13 cellular contexts compared by ENCODE assay signal in the genomic region with DNA sequence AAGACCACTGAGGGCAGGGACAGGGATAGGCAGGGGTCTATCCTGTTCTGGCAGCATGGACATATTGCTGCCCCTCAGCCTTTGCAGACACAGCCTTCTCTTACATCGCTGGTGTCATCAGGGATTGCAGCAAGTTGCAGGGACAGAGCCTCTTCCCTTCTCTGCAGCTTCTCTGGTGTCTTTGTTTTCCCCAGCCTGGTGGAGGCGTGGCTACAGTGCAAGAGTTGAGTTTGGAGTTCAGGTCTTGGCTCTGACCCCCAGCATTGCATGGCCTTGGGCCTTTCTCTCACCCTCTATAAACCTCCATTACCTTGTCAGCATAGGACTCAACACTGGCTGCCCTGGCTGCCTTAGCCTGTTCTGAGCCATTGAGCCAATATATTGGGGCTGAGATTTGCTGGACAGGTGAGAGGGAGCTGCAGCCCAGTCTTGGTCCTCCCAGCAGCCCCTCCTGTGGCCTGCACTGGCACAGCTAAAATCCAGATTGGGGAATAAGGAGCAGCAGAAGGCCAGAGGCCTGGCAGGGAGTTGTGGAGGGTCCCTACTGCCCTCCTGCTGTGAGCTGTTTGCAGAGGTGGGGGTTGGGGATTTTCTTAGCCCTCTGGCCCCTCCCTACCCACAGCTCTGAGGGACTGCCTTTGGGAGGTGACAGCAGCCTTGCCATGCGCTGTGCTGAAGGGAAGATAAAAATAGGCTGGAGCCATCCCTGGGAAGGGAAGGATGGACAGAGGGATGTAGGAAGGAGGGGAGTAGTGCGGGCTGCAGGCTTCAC. TPM values are rescaled to one million over a fixed set of nuclear protein-coding genes. Genes with fewer than 3 reads are reported as not detected.
DNase-seq lines count a peak whose midpoint lies in the region; ATAC-seq and TF ChIP-seq lines count a peak whose summit lies in the region.
"Had no signal": no experiment of that assay in that cellular context is flagged by ENCODE, and none has a peak within 500 bp of the region (broad histone marks: within the 10 kb centered on the region; RNA-seq: fewer than 3 reads in every experiment).

No MANE protein-coding gene starts in this region.

- peaks cover 79% of the 10 kb centered on the region for H3K4me1 ChIP-seq in OCI-LY7 (ENCODE audit: insufficient read depth, low read length, poor library complexity, severe bottlenecking)
- H3K4me1 ChIP-seq in CD8-positive, alpha-beta T cell (ENCODE audit: insufficient read depth, low read length) = no peaks in the 10 kb centered on the region

- no peaks in the 10 kb centered on the region for H4K20me1 ChIP-seq in OCI-LY7 (ENCODE audit: insufficient read depth, low read length)

- H2AFZ ChIP-seq in OCI-LY7 (ENCODE audit: low read length) = peak overlapping the region; percentile 67; the same call in 1 of the 2 replicates

- peak overlapping the region; percentile 74 for H3K4me2 ChIP-seq in OCI-LY7 (ENCODE audit: low read length)

- H3K27me3 ChIP-seq in CD8-positive, alpha-beta T cell (ENCODE audit: insufficient read depth, low read length) = no peaks in the 10 kb centered on the region

- no peak for TF ChIP-seq CTCF in OCI-LY7 (conservative IDR thresholded peaks at IDR 0.05; ENCODE audit: low read length)
- TF ChIP-seq CTCF in CD8-positive, alpha-beta T cell (IDR thresholded peaks at IDR 0.05) = no peak

- intact Hi-C loops in OCI-LY7 (cut with micrococcal nuclease; ENCODE audit: unreplicated experiment) = loop anchor here (1.0 to 10.0 kb wide), 6 partner anchors 23 to 1109 kb away; a partner anchor contains a TSS
- intact Hi-C loops in CD8-positive, alpha-beta T cell (cut with DNase I, micrococcal nuclease) = no loop called here

- H3K4me3 ChIP-seq in OCI-LY7 (ENCODE audit: low read depth, low read length, poor library complexity, severe bottlenecking) = peak overlapping the region; percentile 61
- no peak overlapping the region for H3K4me3 ChIP-seq in CD8-positive, alpha-beta T cell (ENCODE audit: low read depth, low read length)

- H3K9me3 Mint-ChIP-seq in stimulated activated memory B cell treated with anti-CD40 and anti-IgM and Interleukin-4, amounts not matched to agents 10 μg/mL and 1 μg/mL and 100 μg/mL, for 72 hours = peaks cover 2% of the 10 kb centered on the region
- no peaks in the 10 kb centered on the region for H3K9me3 Mint-ChIP-seq in CD8-positive, alpha-beta T cell

- no peaks in the 10 kb centered on the region for H3K27me3 Mint-ChIP-seq in stimulated activated memory B cell treated with anti-CD40 and anti-IgM and Interleukin-4, amounts not matched to agents 10 μg/mL and 1 μg/mL and 100 μg/mL, for 72 hours
- no peaks in the 10 kb centered on the region for H3K27me3 Mint-ChIP-seq in CD8-positive, alpha-beta T cell (ENCODE audit: low read depth)

- peak overlapping the region; percentile 88 for H3K27ac Mint-ChIP-seq in stimulated activated memory B cell treated with anti-CD40 and anti-IgM and Interleukin-4, amounts not matched to agents 10 μg/mL and 1 μg/mL and 100 μg/mL, for 72 hours
- no peak overlapping the region for H3K27ac Mint-ChIP-seq in CD8-positive, alpha-beta T cell

- H3K36me3 Mint-ChIP-seq in stimulated activated memory B cell treated with anti-CD40 and anti-IgM and Interleukin-4, amounts not matched to agents 10 μg/mL and 1 μg/mL and 100 μg/mL, for 72 hours = peaks cover 23% of the 10 kb centered on the region
- H3K36me3 Mint-ChIP-seq in CD8-positive, alpha-beta T cell = peaks cover 14% of the 10 kb centered on the region

- H3K9me3 ChIP-seq in OCI-LY7 (ENCODE audit: low read length) = 0 out of 2 replicates have a peak, but pooled peaks cover 5% of the 10 kb centered on the region
- no peaks in the 10 kb centered on the region for H3K9me3 ChIP-seq in CD8-positive, alpha-beta T cell (ENCODE audit: low read length)

- H3K36me3 ChIP-seq in OCI-LY7 (ENCODE audit: insufficient read depth, low read length) = peaks cover 5% of the 10 kb centered on the region; the same call in 1 of the 2 replicates
- H3K36me3 ChIP-seq in CD8-positive, alpha-beta T cell (ENCODE audit: insufficient read depth, low read length) = no peaks in the 10 kb centered on the region

- DNase-seq in DMS 273 (lab: John Stamatoyannopoulos, UW; ENCODE audit: unreplicated experiment) (peak; percentile 65), DMS 273 treated with DMSO at 0.1 percent for 48 hours (lab: John Stamatoyannopoulos, UW) (no peak), OCI-LY7 (ENCODE audit: low spot score) (peak; percentile 61), UCSD-AML1 (lab: John Stamatoyannopoulos, UW; ENCODE audit: unreplicated experiment) (no peak), hippocampal formation (lab: John Stamatoyannopoulos, UW) (no peak)
- DNase-seq in CD8-positive, alpha-beta T cell = no peak
- DNase-seq: caudate nucleus, mammary epithelial cell, T-helper 1 cell had no signal

- peaks cover 13% of the 10 kb centered on the region; the same call in 1 of the 2 replicates for H3K79me2 ChIP-seq in OCI-LY7 (ENCODE audit: insufficient read depth, low read depth, low read length)

- CTCF ChIA-PET in OCI-LY7 (lab: Charles Lee; ENCODE audit: unreplicated experiment) = interaction anchor here (0.5 to 1.2 kb wide), 4 partner anchors 10 to 507 kb away, joined by 3 to 6 read pairs (median 4); no protein-coding TSS in a partner anchor
- CTCF ChIA-PET in CD8-positive, alpha-beta T cell (lab: Charles Lee) = interaction anchor here (2.6 kb wide), 1 partner anchor 77 kb away, joined by 9 read pairs; no protein-coding TSS in a partner anchor

- H3K4me3 Mint-ChIP-seq in stimulated activated memory B cell treated with anti-CD40 and anti-IgM and Interleukin-4, amounts not matched to agents 10 μg/mL and 1 μg/mL and 100 μg/mL, for 72 hours = peak overlapping the region; percentile 37
- no peak overlapping the region for H3K4me3 Mint-ChIP-seq in CD8-positive, alpha-beta T cell

- POLR2A ChIA-PET in OCI-LY7 (lab: Charles Lee) = interaction anchor here (1.0 to 1.7 kb wide), 6 partner anchors 28 to 545 kb away, joined by 3 to 6 read pairs (median 4); a partner anchor contains a TSS
- POLR2A ChIA-PET in CD8-positive, alpha-beta T cell (lab: Charles Lee) = no interaction called here

- H3K4me1 Mint-ChIP-seq in stimulated activated memory B cell treated with anti-CD40 and anti-IgM and Interleukin-4, amounts not matched to agents 10 μg/mL and 1 μg/mL and 100 μg/mL, for 72 hours = peaks cover 78% of the 10 kb centered on the region
- no peaks in the 10 kb centered on the region for H3K4me1 Mint-ChIP-seq in CD8-positive, alpha-beta T cell (ENCODE audit: low read depth)

- BruUV-seq in OCI-LY7 (replicated peaks; lab: Mats Ljungman, UMichigan) = no TSS peak

- ATAC-seq in HG02981 (IDR thresholded peaks at IDR 0.05; ENCODE audit: unreplicated experiment) = peak; percentile 6
- ATAC-seq in stimulated activated memory B cell treated with anti-CD40 and anti-IgM and Interleukin-4, amounts not matched to agents 10 μg/mL and 1 μg/mL and 100 μg/mL, for 72 hours = peak; percentile 3
- ATAC-seq in CD8-positive, alpha-beta T cell = no peak

- no peaks in the 10 kb centered on the region for H3K9me2 ChIP-seq in OCI-LY7 (ENCODE audit: insufficient read depth, low read length)

- H3K27ac ChIP-seq in OCI-LY7 (ENCODE audit: low read depth, low read length, poor library complexity, severe bottlenecking) = peak overlapping the region; percentile 95
- H3K27ac ChIP-seq in CD8-positive, alpha-beta T cell (ENCODE audit: low read depth, low read length) = no peak overlapping the region
- H3K27ac ChIP-seq: 22Rv1 had no signal

RNA-seq across cellular contexts. Expression of a gene that starts 22.8 kb away (rescaled TPM):
- 0.73 and 0.98 TPM in 2 replicates for total RNA-seq in OCI-LY7 (2014; rRNA removed; shearing (Covaris generic))
- 2.5 and 3.4 TPM in 2 replicates for total RNA-seq in OCI-LY7 (2022)
- total RNA-seq in CD8-positive, alpha-beta T cell = under 1 TPM; 0.81 to 0.95 TPM

RNA-seq across cellular contexts. Expression of a gene that starts 39.5 kb away (rescaled TPM):
- total RNA-seq in OCI-LY7 (2014; rRNA removed; shearing (Covaris generic)) = 1.4 and 1.7 TPM in 2 replicates
- 2.7 and 4.0 TPM in 2 replicates for total RNA-seq in OCI-LY7 (2022)
- under 1 TPM; 0.08 to 0.14 TPM for total RNA-seq in CD8-positive, alpha-beta T cell
- total RNA-seq: NCI-H460 had no signal

Comparison
In these comparisons a context has a peak if more than half of its experiments do, and no peak if none do; other contexts are left out.
1. DNase-seq: peak in DMS 273 (single experiment) and OCI-LY7 (single experiment); none in DMS 273 treated with DMSO at 0.1 percent for 48 hours (single experiment), UCSD-AML1 (single experiment), CD8-positive, alpha-beta T cell (0 of 7) and hippocampal formation (0 of 2).